31 cellular contexts compared by ENCODE assay signal in genomic region chr11:78657441-78657840, GRCh38.
"Had no signal": no experiment of that assay in that cellular context is flagged by ENCODE, and none has a peak within 500 bp of the region (broad histone marks: within the 10 kb centered on the region; RNA-seq: fewer than 3 reads in every experiment).

No MANE protein-coding gene starts in this region.

- ATAC-seq: heart left ventricle; left cardiac atrium; left lung; lower lobe of right lung; naive thymus-derived CD8-positive, alpha-beta T cell; right lobe of liver; stimulated activated memory B cell treated with anti-CD40 and anti-IgM and Interleukin-4, amounts not matched to agents 10 μg/mL and 1 μg/mL and 100 μg/mL, for 72 hours; stimulated activated naive CD8-positive, alpha-beta T cell treated with anti-CD3 and anti-CD28 coated beads, Interleukin-15, amount 100 ng/mL, for 72 hours; upper lobe of right lung had no signal

- DNase-seq: heart left ventricle; hypothalamus; immature natural killer cell; kidney glomerular epithelial cell; left cardiac atrium; left lung; lower lobe of right lung; mammary epithelial cell; mesenchymal stem cell; naive thymus-derived CD8-positive, alpha-beta T cell; occipital lobe; ovary; right lobe of liver; stimulated activated CD4-positive, alpha-beta T cell treated with anti-CD3 and anti-CD28 coated beads, Interleukin-1b, Interleukin-23, amount 100 ng/mL, for 48 hours; stimulated activated CD4-positive, alpha-beta T cell treated with anti-CD3 and anti-CD28 coated beads, Interleukin-2, amount 100 ng/mL, for 48 hours; stimulated activated CD4-positive, alpha-beta T cell treated with anti-CD3 and anti-CD28 coated beads, Interleukin-4, amount 100 ng/mL, for 4 hours; stimulated activated CD8-positive, alpha-beta memory T cell treated with anti-CD3 and anti-CD28 coated beads, Interleukin-4, amount 100 ng/mL, for 48 hours; stimulated activated naive CD4-positive, alpha-beta T cell treated with Interleukin-2 at 50 U/mL for 16 hours; stimulated activated naive CD8-positive, alpha-beta T cell treated with anti-CD3 and anti-CD28 coated beads, Interleukin-15, amount 100 ng/mL, for 72 hours; substantia nigra; transverse colon; upper lobe of right lung had no signal

- H3K4me3 Mint-ChIP-seq: immature natural killer cell; nephron; neural progenitor cell; stimulated activated memory B cell treated with anti-CD40 and anti-IgM and Interleukin-4, amounts not matched to agents 10 μg/mL and 1 μg/mL and 100 μg/mL, for 72 hours; stimulated activated naive CD8-positive, alpha-beta T cell treated with anti-CD3 and anti-CD28 coated beads, Interleukin-15, amount 100 ng/mL, for 72 hours had no signal

- H3K4me1 Mint-ChIP-seq: immature natural killer cell; naive thymus-derived CD8-positive, alpha-beta T cell; stimulated activated memory B cell treated with anti-CD40 and anti-IgM and Interleukin-4, amounts not matched to agents 10 μg/mL and 1 μg/mL and 100 μg/mL, for 72 hours had no signal

- H3K27me3 ChIP-seq: heart left ventricle, left lung, neural progenitor cell, neutrophil, ovary, right atrium auricular region, right lobe of liver, transverse colon, upper lobe of right lung had no signal

- H3K36me3 ChIP-seq: heart left ventricle, left lung, lower lobe of right lung, neural progenitor cell, neutrophil, ovary, right atrium auricular region, right lobe of liver, transverse colon, upper lobe of right lung had no signal

- H3K9ac ChIP-seq: neural progenitor cell had no signal

- H3K9me3 ChIP-seq: heart left ventricle, left lung, lower lobe of right lung, neutrophil, ovary, right atrium auricular region, right lobe of liver, transverse colon, upper lobe of right lung had no signal

- H3K36me3 Mint-ChIP-seq: immature natural killer cell; naive thymus-derived CD8-positive, alpha-beta T cell; stimulated activated memory B cell treated with anti-CD40 and anti-IgM and Interleukin-4, amounts not matched to agents 10 μg/mL and 1 μg/mL and 100 μg/mL, for 72 hours had no signal

- H3K9me3 Mint-ChIP-seq: immature natural killer cell; naive thymus-derived CD8-positive, alpha-beta T cell; nephron; neural progenitor cell; stimulated activated memory B cell treated with anti-CD40 and anti-IgM and Interleukin-4, amounts not matched to agents 10 μg/mL and 1 μg/mL and 100 μg/mL, for 72 hours; stimulated activated naive CD8-positive, alpha-beta T cell treated with anti-CD3 and anti-CD28 coated beads, Interleukin-15, amount 100 ng/mL, for 72 hours had no signal

- H3K4me3 ChIP-seq: heart left ventricle, left lung, lower lobe of right lung, neural progenitor cell, ovary, right atrium auricular region, right lobe of liver, smooth muscle cell, transverse colon, upper lobe of right lung had no signal

- H3K27me3 Mint-ChIP-seq: progenitor cell of endocrine pancreas; stimulated activated memory B cell treated with anti-CD40 and anti-IgM and Interleukin-4, amounts not matched to agents 10 μg/mL and 1 μg/mL and 100 μg/mL, for 72 hours had no signal

- FAIRE-seq: islet of Langerhans, urothelium cell line had no signal

- H3K27ac ChIP-seq: heart left ventricle, left lung, lower lobe of right lung, neural progenitor cell, neutrophil, ovary, right atrium auricular region, right lobe of liver, transverse colon, upper lobe of right lung had no signal

- H3K4me1 ChIP-seq: heart left ventricle, left lung, lower lobe of right lung, right atrium auricular region, transverse colon, upper lobe of right lung had no signal

- H3K27ac Mint-ChIP-seq: immature natural killer cell; naive thymus-derived CD8-positive, alpha-beta T cell; nephron; neural progenitor cell; progenitor cell of endocrine pancreas; stimulated activated memory B cell treated with anti-CD40 and anti-IgM and Interleukin-4, amounts not matched to agents 10 μg/mL and 1 μg/mL and 100 μg/mL, for 72 hours; stimulated activated naive CD8-positive, alpha-beta T cell treated with anti-CD3 and anti-CD28 coated beads, Interleukin-15, amount 100 ng/mL, for 72 hours had no signal
